ENCODE assay signal across 20 cellular contexts in genomic region chr3:146077181-146077580, GRCh38.
A peak's percentile ranks its signal among the peaks of the same experiment; 100 is the strongest.
DNase-seq lines count a peak whose midpoint lies in the region; ATAC-seq, FAIRE-seq and TF ChIP-seq lines count a peak whose summit lies in the region.
"Had no signal": no experiment of that assay in that cellular context is flagged by ENCODE, and none has a peak within 500 bp of the region (broad histone marks: within the 10 kb centered on the region; RNA-seq: fewer than 3 reads in every experiment).

No MANE protein-coding gene starts in this region.

- H3K9me3 ChIP-seq in astrocyte (ENCODE audit: insufficient read depth, low read depth, low read length) (no peaks in the 10 kb centered on the region), small intestine (ENCODE audit: control insufficient read depth, low read depth) (no peaks in the 10 kb centered on the region)

- no peaks in the 10 kb centered on the region for H3K27me3 ChIP-seq in ACC112 (ENCODE audit: insufficient read depth, low read length)
- no peaks in the 10 kb centered on the region for H3K27me3 ChIP-seq in astrocyte (ENCODE audit: insufficient read depth, low read length)
- H3K27me3 ChIP-seq in small intestine (ENCODE audit: control insufficient read depth in 2 of 2, insufficient read depth in 2 of 2, low read length in 2 of 2), result no peaks in the 10 kb centered on the region

- FAIRE-seq in astrocyte (lab: Jason Lieb, UNC) (no peak), islet of Langerhans (lab: Jason Lieb, UNC) (peak; percentile 36), small intestine (lab: Jason Lieb, UNC) (no peak)

- no peak for ATAC-seq in HG03108 (IDR thresholded peaks at IDR 0.05; ENCODE audit: unreplicated experiment)
- ATAC-seq in natural killer cell treated with Interleukin-12 subunit alpha and Interleukin-12 subunit beta and Interleukin-15 and Interleukin-18, amount 100 ng/mL, for 72 hours, result no peak

- no peak overlapping the region for H3K4me3 Mint-ChIP-seq in astrocyte (ENCODE audit: unreplicated experiment)
- no peak overlapping the region for H3K4me3 Mint-ChIP-seq in natural killer cell treated with Interleukin-12 subunit alpha and Interleukin-12 subunit beta and Interleukin-15 and Interleukin-18, amount 100 ng/mL, for 72 hours
- H3K4me3 Mint-ChIP-seq: CD14-positive monocyte had no signal

- peak overlapping the region; percentile 22 for H3K27ac ChIP-seq in ACC112 (ENCODE audit: low read depth, low read length)
- H3K27ac ChIP-seq in astrocyte (ENCODE audit: low read depth, low read length), result peak overlapping the region; percentile 40
- H3K27ac ChIP-seq in small intestine (ENCODE audit: low read depth in 1 of 2, low read length in 1 of 2), result no peak overlapping the region
- H3K27ac ChIP-seq: RWPE1 had no signal

- no peak for TF ChIP-seq CTCF in astrocyte (IDR thresholded peaks at IDR 0.05; ENCODE audit: insufficient read depth, low read depth, low read length)

- H3K36me3 ChIP-seq in ACC112 (ENCODE audit: insufficient read depth, low read length), result peaks cover 58% of the 10 kb centered on the region
- H3K36me3 ChIP-seq in astrocyte (ENCODE audit: insufficient read depth, low read length), result peaks cover 23% of the 10 kb centered on the region
- peaks cover 0 to 2% of the 10 kb centered on the region in 2 donors for H3K36me3 ChIP-seq in small intestine (ENCODE audit: control insufficient read depth in 2 of 2, insufficient read depth in 2 of 2, low read length in 2 of 2)

- whole genome bisulfite sequencing in small intestine, 3 donors, result 88 to 95% (median 93%) methylated on average over 1 of the region's 1 CpG

- H3K36me3 Mint-ChIP-seq in astrocyte (ENCODE audit: low read depth, unreplicated experiment), result peaks cover 12% of the 10 kb centered on the region
- no peaks in the 10 kb centered on the region for H3K36me3 Mint-ChIP-seq in natural killer cell treated with Interleukin-12 subunit alpha and Interleukin-12 subunit beta and Interleukin-15 and Interleukin-18, amount 100 ng/mL, for 72 hours
- H3K36me3 Mint-ChIP-seq: CD14-positive monocyte had no signal

- H4K20me1 ChIP-seq in astrocyte (ENCODE audit: insufficient read depth, low read length), result no peaks in the 10 kb centered on the region

- DNase-seq in M059J (ENCODE audit: low read depth), result peak; percentile 69
- DNase-seq in astrocyte (ENCODE audit: low read depth), result peak; percentile 59
- DNase-seq in small intestine, result no peak
- no peak for DNase-seq in NCI-H2029 treated with DMSO at 0.1 percent for 48 hours (lab: John Stamatoyannopoulos, UW)
- DNase-seq in natural killer cell treated with Interleukin-12 subunit alpha and Interleukin-12 subunit beta and Interleukin-15 and Interleukin-18, amount 100 ng/mL, for 72 hours (ENCODE audit: low spot score), result no peak
- DNase-seq: AML-193; COR-L47; H7; MM.1S; NCI-H1092 treated with DMSO at 0.1 percent for 48 hours; NCI-H1694; NCI-H2107; NCI-H2227 treated with DMSO at 0.1 percent for 48 hours; NCI-H524 treated with DMSO at 0.1 percent for 48 hours; NK-92 treated with Interleukin-12 subunit alpha and Interleukin-12 subunit beta, amount 100 ng/mL, for 24 hours had no signal

- no peaks in the 10 kb centered on the region for H3K9me3 Mint-ChIP-seq in astrocyte (ENCODE audit: unreplicated experiment)
- no peaks in the 10 kb centered on the region for H3K9me3 Mint-ChIP-seq in natural killer cell treated with Interleukin-12 subunit alpha and Interleukin-12 subunit beta and Interleukin-15 and Interleukin-18, amount 100 ng/mL, for 72 hours
- H3K9me3 Mint-ChIP-seq: CD14-positive monocyte had no signal

- H3K79me2 ChIP-seq in ACC112 (ENCODE audit: control insufficient read depth, insufficient read depth, low read length, unreplicated experiment) (peaks cover 18% of the 10 kb centered on the region), astrocyte (ENCODE audit: insufficient read depth, low read length) (no peaks in the 10 kb centered on the region)

- H3K4me2 ChIP-seq in astrocyte (ENCODE audit: low read length), result no peak overlapping the region

- H3K4me3 ChIP-seq in ACC112 (ENCODE audit: low read depth, low read length) (no peak overlapping the region), astrocyte (ENCODE audit: insufficient read depth, low read depth, low read length) (no peak overlapping the region), small intestine (ENCODE audit: low read depth in 1 of 2, low read length in 2 of 2) (no peak overlapping the region)

- H2AFZ ChIP-seq in ACC112 (ENCODE audit: low read length, unreplicated experiment), result no peak overlapping the region
- H2AFZ ChIP-seq in astrocyte (ENCODE audit: low read depth, low read length), result no peak overlapping the region

- no peak overlapping the region for H3K27ac Mint-ChIP-seq in astrocyte (ENCODE audit: unreplicated experiment)
- H3K27ac Mint-ChIP-seq in natural killer cell treated with Interleukin-12 subunit alpha and Interleukin-12 subunit beta and Interleukin-15 and Interleukin-18, amount 100 ng/mL, for 72 hours, result no peak overlapping the region

- no peak overlapping the region for H3K9ac ChIP-seq in astrocyte (ENCODE audit: low read length)

- H3K4me1 ChIP-seq in ACC112 (ENCODE audit: control insufficient read depth, insufficient read depth, low read length, unreplicated experiment), result peaks cover 50% of the 10 kb centered on the region
- H3K4me1 ChIP-seq in astrocyte (ENCODE audit: insufficient read depth, low read length), result peaks cover 2% of the 10 kb centered on the region
- no peaks in the 10 kb centered on the region for H3K4me1 ChIP-seq in small intestine (ENCODE audit: control insufficient read depth in 2 of 2, insufficient read depth in 1 of 2, low read depth in 1 of 2, low read length in 1 of 2)

- peaks cover 5% of the 10 kb centered on the region for H3K4me1 Mint-ChIP-seq in astrocyte (ENCODE audit: low read depth, unreplicated experiment)
- no peaks in the 10 kb centered on the region for H3K4me1 Mint-ChIP-seq in natural killer cell treated with Interleukin-12 subunit alpha and Interleukin-12 subunit beta and Interleukin-15 and Interleukin-18, amount 100 ng/mL, for 72 hours (ENCODE audit: low read depth in 2 of 2)
- H3K4me1 Mint-ChIP-seq: CD14-positive monocyte had no signal

- no peaks in the 10 kb centered on the region for H3K27me3 Mint-ChIP-seq in astrocyte (ENCODE audit: low read depth, unreplicated experiment)
- H3K27me3 Mint-ChIP-seq in natural killer cell treated with Interleukin-12 subunit alpha and Interleukin-12 subunit beta and Interleukin-15 and Interleukin-18, amount 100 ng/mL, for 72 hours, result no peaks in the 10 kb centered on the region

Comparison
In these comparisons a context has a peak if more than half of its experiments do, and no peak if none do; other contexts are left out.
1. H3K27ac ChIP-seq: peak in ACC112 (single experiment) and astrocyte (single experiment); none in small intestine (0 of 2).
2. DNase-seq: peak in M059J (single experiment) and astrocyte (single experiment); none in small intestine (single experiment), NCI-H2029 treated with DMSO at 0.1 percent for 48 hours (single experiment) and natural killer cell treated with Interleukin-12 subunit alpha and Interleukin-12 subunit beta and Interleukin-15 and Interleukin-18, amount 100 ng/mL, for 72 hours (single experiment).